ENCODE assay signal across 11 cellular contexts in the genomic region with DNA sequence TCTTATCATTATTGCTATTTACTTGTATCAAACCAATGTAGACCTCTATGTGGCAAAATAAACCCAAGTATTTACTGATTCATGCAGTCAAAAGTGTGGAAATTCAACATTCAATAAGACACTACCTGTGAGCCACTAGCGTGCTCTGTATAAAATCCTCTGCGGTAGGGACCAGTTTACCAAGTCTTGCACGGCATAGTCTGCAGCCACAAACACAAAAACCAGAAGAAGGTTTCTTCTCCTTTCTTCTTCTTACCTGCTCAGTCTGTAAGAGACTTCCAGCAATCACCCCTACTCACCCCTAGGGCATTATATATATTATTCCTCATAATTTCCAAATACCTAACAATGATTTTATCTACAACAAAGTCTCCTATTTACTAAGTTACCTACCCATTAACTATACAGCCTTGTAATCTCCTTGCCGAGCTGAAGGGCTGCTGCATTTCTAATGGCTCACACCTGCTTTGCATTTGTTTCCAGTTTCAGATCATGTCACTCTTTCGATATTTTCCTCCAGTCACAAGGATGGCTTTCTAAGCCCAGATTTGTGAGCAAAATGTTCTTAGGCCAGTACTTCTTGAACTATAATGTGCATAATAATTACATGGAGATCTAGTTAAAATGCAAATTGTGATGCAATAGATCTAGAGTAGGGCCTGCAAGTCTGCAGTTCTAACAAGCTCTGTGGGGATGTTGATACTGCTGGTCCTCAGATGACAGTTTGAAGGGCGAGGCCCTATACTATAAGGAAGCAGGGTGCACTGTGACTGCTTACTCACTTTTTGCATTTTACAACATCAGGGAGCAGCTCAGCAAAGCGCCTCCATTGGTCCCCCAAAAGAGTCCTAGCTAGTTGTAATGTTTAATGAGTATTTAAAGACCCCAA.
DNase-seq lines count a peak whose midpoint lies in the region; ATAC-seq lines count a peak whose summit lies in the region.
"Had no signal": no experiment of that assay in that cellular context is flagged by ENCODE, and none has a peak within 500 bp of the region (broad histone marks: within the 10 kb centered on the region; RNA-seq: fewer than 3 reads in every experiment).

No MANE protein-coding gene starts in this region.

- no peaks in the 10 kb centered on the region for H3K27me3 Mint-ChIP-seq in stimulated activated naive CD8-positive, alpha-beta T cell treated with anti-CD3 and anti-CD28 coated beads, Interleukin-15, amount 100 ng/mL, for 72 hours
- no peaks in the 10 kb centered on the region for H3K27me3 Mint-ChIP-seq in activated CD4-positive, alpha-beta memory T cell treated with anti-CD3 and anti-CD28 coated beads for 36 hours
- H3K27me3 Mint-ChIP-seq in T-helper 17 cell = no peaks in the 10 kb centered on the region
- H3K27me3 Mint-ChIP-seq: activated CD4-positive, alpha-beta T cell treated with anti-CD3 and anti-CD28 coated beads, Interleukin-2, amount 10 ng/mL, durations not matched to agents 7 days and 5 days had no signal

- no peaks in the 10 kb centered on the region for H3K36me3 Mint-ChIP-seq in activated CD4-positive, alpha-beta memory T cell treated with anti-CD3 and anti-CD28 coated beads for 36 hours
- no peaks in the 10 kb centered on the region for H3K36me3 Mint-ChIP-seq in T-helper 17 cell (ENCODE audit: low read depth)

- CTCF ChIA-PET in activated CD4-positive, alpha-beta memory T cell treated with anti-CD3 and anti-CD28 coated beads for 36 hours (lab: Charles Lee) = no interaction called here

- no peaks in the 10 kb centered on the region for H3K9me3 ChIP-seq in T-helper 17 cell (ENCODE audit: control insufficient read depth, low read length, poor library complexity, severe bottlenecking)
- H3K9me3 ChIP-seq: testis had no signal

- no peaks in the 10 kb centered on the region for H3K9me3 Mint-ChIP-seq in stimulated activated naive CD8-positive, alpha-beta T cell treated with anti-CD3 and anti-CD28 coated beads, Interleukin-15, amount 100 ng/mL, for 72 hours
- no peaks in the 10 kb centered on the region for H3K9me3 Mint-ChIP-seq in activated CD4-positive, alpha-beta memory T cell treated with anti-CD3 and anti-CD28 coated beads for 36 hours
- H3K9me3 Mint-ChIP-seq: activated CD4-positive, alpha-beta T cell treated with anti-CD3 and anti-CD28 coated beads, Interleukin-2, amount 10 ng/mL, durations not matched to agents 7 days and 5 days had no signal

- DNase-seq in stimulated activated naive CD8-positive, alpha-beta T cell treated with anti-CD3 and anti-CD28 coated beads, Interleukin-15, amount 100 ng/mL, for 72 hours = no peak
- no peak for DNase-seq in stimulated activated naive CD8-positive, alpha-beta T cell treated with anti-CD3 and anti-CD28 coated beads, Interleukin-15, Interleukin-2, amounts not matched to agents 100 U/mL and 50 U/mL, for 24 hours
- no peak for DNase-seq in activated CD4-positive, alpha-beta memory T cell treated with anti-CD3 and anti-CD28 coated beads for 36 hours
- DNase-seq in stimulated activated CD4-positive, alpha-beta T cell treated with anti-CD3 and anti-CD28 coated beads, Interleukin-4, amount 100 ng/mL, for 24 hours = no peak
- no peak for DNase-seq in T-helper 17 cell
- no peak for DNase-seq in activated CD4-positive, alpha-beta T cell treated with anti-CD3 and anti-CD28 coated beads for 1 hour
- DNase-seq: activated CD4-positive, alpha-beta T cell treated with anti-CD3 and anti-CD28 coated beads, Interleukin-2, amount 10 ng/mL, durations not matched to agents 7 days and 5 days; NCI-H1930; testis had no signal

- H3K4me1 Mint-ChIP-seq in stimulated activated naive CD8-positive, alpha-beta T cell treated with anti-CD3 and anti-CD28 coated beads, Interleukin-15, amount 100 ng/mL, for 72 hours = no peaks in the 10 kb centered on the region
- no peaks in the 10 kb centered on the region for H3K4me1 Mint-ChIP-seq in activated CD4-positive, alpha-beta memory T cell treated with anti-CD3 and anti-CD28 coated beads for 36 hours (ENCODE audit: low read depth)
- H3K4me1 Mint-ChIP-seq in T-helper 17 cell = no peaks in the 10 kb centered on the region
- H3K4me1 Mint-ChIP-seq: activated CD4-positive, alpha-beta T cell treated with anti-CD3 and anti-CD28 coated beads, Interleukin-2, amount 10 ng/mL, durations not matched to agents 7 days and 5 days had no signal

- ATAC-seq in stimulated activated naive CD8-positive, alpha-beta T cell treated with anti-CD3 and anti-CD28 coated beads, Interleukin-15, amount 100 ng/mL, for 72 hours = peak; percentile 20
- no peak for ATAC-seq in stimulated activated naive CD8-positive, alpha-beta T cell treated with anti-CD3 and anti-CD28 coated beads, Interleukin-15, Interleukin-2, amounts not matched to agents 100 U/mL and 50 U/mL, for 24 hours
- ATAC-seq in HG02840 (IDR thresholded peaks at IDR 0.05; ENCODE audit: low FRiP score, unreplicated experiment) (peak; percentile 100), HG03558 (IDR thresholded peaks at IDR 0.05; ENCODE audit: extremely low read depth, unreplicated experiment) (peak; percentile 97), T-helper 17 cell (no peak)

- no peak overlapping the region for H3K4me3 Mint-ChIP-seq in stimulated activated naive CD8-positive, alpha-beta T cell treated with anti-CD3 and anti-CD28 coated beads, Interleukin-15, amount 100 ng/mL, for 72 hours
- no peak overlapping the region for H3K4me3 Mint-ChIP-seq in activated CD4-positive, alpha-beta memory T cell treated with anti-CD3 and anti-CD28 coated beads for 36 hours
- H3K4me3 Mint-ChIP-seq in T-helper 17 cell = no peak overlapping the region
- H3K4me3 Mint-ChIP-seq: activated CD4-positive, alpha-beta T cell treated with anti-CD3 and anti-CD28 coated beads, Interleukin-2, amount 10 ng/mL, durations not matched to agents 7 days and 5 days had no signal

- H3K27ac Mint-ChIP-seq in stimulated activated naive CD8-positive, alpha-beta T cell treated with anti-CD3 and anti-CD28 coated beads, Interleukin-15, amount 100 ng/mL, for 72 hours = no peak overlapping the region
- no peak overlapping the region for H3K27ac Mint-ChIP-seq in activated CD4-positive, alpha-beta memory T cell treated with anti-CD3 and anti-CD28 coated beads for 36 hours
- H3K27ac Mint-ChIP-seq in T-helper 17 cell = no peak overlapping the region
- H3K27ac Mint-ChIP-seq: activated CD4-positive, alpha-beta T cell treated with anti-CD3 and anti-CD28 coated beads, Interleukin-2, amount 10 ng/mL, durations not matched to agents 7 days and 5 days had no signal

- POLR2A ChIA-PET in activated CD4-positive, alpha-beta memory T cell treated with anti-CD3 and anti-CD28 coated beads for 36 hours (lab: Charles Lee) = no interaction called here

- intact Hi-C loops in activated CD4-positive, alpha-beta memory T cell treated with anti-CD3 and anti-CD28 coated beads for 36 hours (cut with micrococcal nuclease) = no loop called here

Comparison
In these comparisons a context has a peak if more than half of its experiments do, and no peak if none do; other contexts are left out.
1. ATAC-seq: peak in stimulated activated naive CD8-positive, alpha-beta T cell treated with anti-CD3 and anti-CD28 coated beads, Interleukin-15, amount 100 ng/mL, for 72 hours (single experiment), HG02840 (single experiment) and HG03558 (single experiment); none in stimulated activated naive CD8-positive, alpha-beta T cell treated with anti-CD3 and anti-CD28 coated beads, Interleukin-15, Interleukin-2, amounts not matched to agents 100 U/mL and 50 U/mL, for 24 hours (single experiment) and T-helper 17 cell (single experiment).